Comparison of ENCODE assay signal across 16 cellular contexts in the genomic region with DNA sequence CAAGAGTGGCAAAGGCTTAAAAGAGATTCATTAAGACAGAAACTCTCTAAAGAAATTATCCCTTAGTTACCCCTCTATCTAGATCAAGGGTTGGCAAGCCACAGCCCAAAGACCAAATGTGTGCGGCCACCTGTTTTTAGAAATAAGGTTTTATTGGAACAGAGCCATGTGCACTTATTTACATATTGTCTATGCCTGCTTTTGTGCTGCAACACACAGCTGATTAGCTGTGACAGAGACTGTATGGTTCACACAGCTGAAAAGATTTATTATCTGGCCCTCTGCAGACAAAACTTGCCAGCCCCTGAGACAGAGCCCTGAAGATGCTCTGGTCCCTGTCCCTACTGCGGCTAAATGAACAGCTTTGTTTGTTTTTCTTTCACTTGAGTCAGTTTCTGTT.
"Had no signal": no experiment of that assay in that cellular context is flagged by ENCODE, and none has a peak within 500 bp of the region (broad histone marks: within the 10 kb centered on the region; RNA-seq: fewer than 3 reads in every experiment).

No MANE protein-coding gene starts in this region.

- H3K27me3 Mint-ChIP-seq: central memory CD8-positive, alpha-beta T cell; natural killer cell treated with Interleukin-12 subunit alpha and Interleukin-12 subunit beta and Interleukin-15 and Interleukin-18, amount 100 ng/mL, for 72 hours; stimulated activated naive CD8-positive, alpha-beta T cell treated with anti-CD3 and anti-CD28 coated beads, Interleukin-15, Interleukin-2, amounts not matched to agents 100 ng/mL and 50 ng/mL, for 24 hours had no signal

- H3K4me3 Mint-ChIP-seq: activated naive CD4-positive, alpha-beta T cell treated with anti-CD3 and anti-CD28 coated beads, Interleukin-2, amount 50 U/mL, for 24 hours; central memory CD8-positive, alpha-beta T cell; mesothelial cell of epicardium; natural killer cell treated with Interleukin-12 subunit alpha and Interleukin-12 subunit beta and Interleukin-15 and Interleukin-18, amount 100 ng/mL, for 72 hours; stimulated activated naive CD8-positive, alpha-beta T cell treated with anti-CD3 and anti-CD28 coated beads, Interleukin-15, Interleukin-2, amounts not matched to agents 100 ng/mL and 50 ng/mL, for 24 hours had no signal

- H3K27ac Mint-ChIP-seq: activated naive CD4-positive, alpha-beta T cell treated with anti-CD3 and anti-CD28 coated beads, Interleukin-2, amount 50 U/mL, for 24 hours; natural killer cell treated with Interleukin-12 subunit alpha and Interleukin-12 subunit beta and Interleukin-15 and Interleukin-18, amount 100 ng/mL, for 72 hours; stimulated activated naive CD8-positive, alpha-beta T cell treated with anti-CD3 and anti-CD28 coated beads, Interleukin-15, Interleukin-2, amounts not matched to agents 100 ng/mL and 50 ng/mL, for 24 hours had no signal

- H3K36me3 Mint-ChIP-seq: activated naive CD4-positive, alpha-beta T cell treated with anti-CD3 and anti-CD28 coated beads, Interleukin-2, amount 50 U/mL, for 24 hours; natural killer cell treated with Interleukin-12 subunit alpha and Interleukin-12 subunit beta and Interleukin-15 and Interleukin-18, amount 100 ng/mL, for 72 hours had no signal

- ATAC-seq: left lung; natural killer cell treated with Interleukin-12 subunit alpha and Interleukin-12 subunit beta and Interleukin-15 and Interleukin-18, amount 100 ng/mL, for 72 hours had no signal

- DNase-seq: activated CD4-positive, alpha-beta T cell treated with anti-CD3 and anti-CD28 coated beads, Interleukin-2, amount 50 U/mL, for 1 hour; activated CD4-positive, CD25-positive, alpha-beta regulatory T cell treated with anti-CD3 and anti-CD28 coated beads, Interleukin-2, amount 50 U/mL, for 72 hours; activated CD8-positive, alpha-beta memory T cell treated with anti-CD3 and anti-CD28 coated beads for 24 hours; activated gamma-delta T cell; colonic mucosa; erythroblast; head of caudate nucleus; kidney; left lung; occipital lobe; transverse colon had no signal

- H3K4me1 Mint-ChIP-seq: activated naive CD4-positive, alpha-beta T cell treated with anti-CD3 and anti-CD28 coated beads, Interleukin-2, amount 50 U/mL, for 24 hours; central memory CD8-positive, alpha-beta T cell had no signal

- H3K9me3 Mint-ChIP-seq: activated naive CD4-positive, alpha-beta T cell treated with anti-CD3 and anti-CD28 coated beads, Interleukin-2, amount 50 U/mL, for 24 hours; mesothelial cell of epicardium had no signal
